ENCODE assay signal across 18 cellular contexts in genomic region chr1:38117444-38117887, GRCh38.
A peak's percentile ranks its signal among the peaks of the same experiment; 100 is the strongest.
DNase-seq lines count a peak whose midpoint lies in the region; TF ChIP-seq lines count a peak whose summit lies in the region.
"Had no signal": no experiment of that assay in that cellular context is flagged by ENCODE, and none has a peak within 500 bp of the region (broad histone marks: within the 10 kb centered on the region; RNA-seq: fewer than 3 reads in every experiment).

No MANE protein-coding gene starts in this region.

- DNase-seq in NCI-H1105 (lab: John Stamatoyannopoulos, UW), result peak; percentile 70
- peak; percentile 32 for DNase-seq in RPMI8226
- peak in 28 of 51 donors; percentile 3 to 62 (median 30) for DNase-seq in hypothalamus (lab: John Stamatoyannopoulos, UW)
- peak in 1 of 2 donors; percentile 79 for DNase-seq in suprapubic skin (ENCODE audit: low spot score in 2 of 2)
- DNase-seq in endothelial cell (ENCODE audit: low spot score), result no peak
- DNase-seq in NCI-H524 treated with DMSO at 0.1 percent for 48 hours (lab: John Stamatoyannopoulos, UW), result no peak
- no peak for DNase-seq in tibial artery
- DNase-seq: activated CD8-positive, alpha-beta memory T cell treated with anti-CD3 and anti-CD28 coated beads for 24 hours; activated T-cell treated with anti-CD3 and anti-CD28 coated beads, Interleukin-2, amount 50 U/mL, for 72 hours; BE2C; left ventricle myocardium inferior; NCI-H1417 treated with DMSO at 0.1 percent for 48 hours; ovary; stimulated activated CD4-positive, alpha-beta T cell treated with anti-CD3 and anti-CD28 coated beads, Interleukin-1b, Interleukin-23, amount 100 ng/mL, for 48 hours; stomach; uterus had no signal

- H3K27me3 Mint-ChIP-seq in endothelial cell (ENCODE audit: unreplicated experiment), result peaks cover 12% of the 10 kb centered on the region
- H3K27me3 Mint-ChIP-seq: activated naive CD4-positive, alpha-beta T cell treated with anti-CD3 and anti-CD28 coated beads, Interleukin-2, amount 50 U/mL, for 24 hours had no signal

- no peak for TF ChIP-seq POLR2A in suprapubic skin (IDR thresholded peaks at IDR 0.05)

- H3K36me3 ChIP-seq in suprapubic skin, result no peaks in the 10 kb centered on the region
- H3K36me3 ChIP-seq in tibial artery, result no peaks in the 10 kb centered on the region
- H3K36me3 ChIP-seq: BE2C, left ventricle myocardium inferior, ovary, stomach, uterus had no signal

- TF ChIP-seq CTCF in suprapubic skin (IDR thresholded peaks at IDR 0.05) (no peak), endothelial cell (IDR thresholded peaks at IDR 0.05; ENCODE audit: unreplicated experiment) (no peak), tibial artery (IDR thresholded peaks at IDR 0.05) (no peak)

- H3K4me1 ChIP-seq in suprapubic skin, result peaks cover 57% of the 10 kb centered on the region
- H3K4me1 ChIP-seq in tibial artery, result peaks cover 0 to 8% (median 3%) of the 10 kb centered on the region in 4 donors
- H3K4me1 ChIP-seq: BE2C, left ventricle myocardium inferior, uterus had no signal

- intact Hi-C loops in tibial artery (cut with DNase I; ENCODE audit: low total_unique reads), result no loop called here

- H3K27ac Mint-ChIP-seq in endothelial cell (ENCODE audit: unreplicated experiment), result no peak overlapping the region
- H3K27ac Mint-ChIP-seq: activated naive CD4-positive, alpha-beta T cell treated with anti-CD3 and anti-CD28 coated beads, Interleukin-2, amount 50 U/mL, for 24 hours; activated T-cell treated with anti-CD3 and anti-CD28 coated beads, Interleukin-2, amount 50 U/mL, for 72 hours; T-helper 2 cell treated with Interferon-gamma antibody and Interleukin-4, amounts not matched to agents 5 μg/mL and 100 μg/mL, for 36 hours had no signal

- TF ChIP-seq EP300 in suprapubic skin (IDR thresholded peaks at IDR 0.05), result no peak

- WGBS in suprapubic skin, result 73% methylated on average over 10 of the region's 11 CpGs

- no peak overlapping the region for H3K4me3 Mint-ChIP-seq in endothelial cell (ENCODE audit: unreplicated experiment)
- H3K4me3 Mint-ChIP-seq: activated naive CD4-positive, alpha-beta T cell treated with anti-CD3 and anti-CD28 coated beads, Interleukin-2, amount 50 U/mL, for 24 hours; activated T-cell treated with anti-CD3 and anti-CD28 coated beads, Interleukin-2, amount 50 U/mL, for 72 hours; T-helper 2 cell treated with Interferon-gamma antibody and Interleukin-4, amounts not matched to agents 5 μg/mL and 100 μg/mL, for 36 hours had no signal

- H3K9me3 ChIP-seq in suprapubic skin, result no peaks in the 10 kb centered on the region
- no peaks in the 10 kb centered on the region for H3K9me3 ChIP-seq in tibial artery
- H3K9me3 ChIP-seq: BE2C, left ventricle myocardium inferior, ovary, stomach, uterus had no signal

- H3K4me3 ChIP-seq in suprapubic skin, result no peak overlapping the region
- no peak overlapping the region for H3K4me3 ChIP-seq in tibial artery
- H3K4me3 ChIP-seq: left ventricle myocardium inferior, ovary, stomach, uterus had no signal

- H3K36me3 Mint-ChIP-seq in endothelial cell (ENCODE audit: low read depth, unreplicated experiment), result no peaks in the 10 kb centered on the region
- H3K36me3 Mint-ChIP-seq: activated naive CD4-positive, alpha-beta T cell treated with anti-CD3 and anti-CD28 coated beads, Interleukin-2, amount 50 U/mL, for 24 hours had no signal

- H3K4me1 Mint-ChIP-seq in endothelial cell (ENCODE audit: unreplicated experiment), result peaks cover 25% of the 10 kb centered on the region
- H3K4me1 Mint-ChIP-seq: activated naive CD4-positive, alpha-beta T cell treated with anti-CD3 and anti-CD28 coated beads, Interleukin-2, amount 50 U/mL, for 24 hours had no signal

- H3K27ac ChIP-seq in suprapubic skin (peak overlapping the region; percentile 80), tibial artery (no peak overlapping the region)
- H3K27ac ChIP-seq: left ventricle myocardium inferior, ovary, stomach, uterus had no signal

- H3K9me3 Mint-ChIP-seq in endothelial cell (ENCODE audit: unreplicated experiment), result no peaks in the 10 kb centered on the region
- H3K9me3 Mint-ChIP-seq: activated naive CD4-positive, alpha-beta T cell treated with anti-CD3 and anti-CD28 coated beads, Interleukin-2, amount 50 U/mL, for 24 hours; activated T-cell treated with anti-CD3 and anti-CD28 coated beads, Interleukin-2, amount 50 U/mL, for 72 hours; T-helper 2 cell treated with Interferon-gamma antibody and Interleukin-4, amounts not matched to agents 5 μg/mL and 100 μg/mL, for 36 hours had no signal

- no peaks in the 10 kb centered on the region for H3K27me3 ChIP-seq in suprapubic skin
- no peaks in the 10 kb centered on the region for H3K27me3 ChIP-seq in tibial artery
- H3K27me3 ChIP-seq: BE2C, ovary, stomach, uterus had no signal

Comparison
In these comparisons a context has a peak if more than half of its experiments do, and no peak if none do; other contexts are left out.
1. DNase-seq: peak in NCI-H1105 (single experiment), RPMI8226 (single experiment) and hypothalamus (28 of 51); none in endothelial cell (single experiment), NCI-H524 treated with DMSO at 0.1 percent for 48 hours (single experiment) and tibial artery (0 of 2).